In genomic region chrX:107567370-107567769, GRCh38 we compare ENCODE assay signal across 13 cellular contexts.
A peak's percentile ranks its signal among the peaks of the same experiment; 100 is the strongest.
DNase-seq lines count a peak whose midpoint lies in the region; ATAC-seq and TF ChIP-seq lines count a peak whose summit lies in the region.
"Had no signal": no experiment of that assay in that cellular context is flagged by ENCODE, and none has a peak within 500 bp of the region (broad histone marks: within the 10 kb centered on the region; RNA-seq: fewer than 3 reads in every experiment).

No MANE protein-coding gene starts in this region.

- no peaks in the 10 kb centered on the region for H3K9me3 ChIP-seq in neural progenitor cell (ENCODE audit: low read depth)

- H4K20me1 ChIP-seq in GM23338 (replicated peaks; ENCODE audit: insufficient read depth) (no peaks in the 10 kb centered on the region), neural progenitor cell (ENCODE audit: low read depth) (no peaks in the 10 kb centered on the region)

- ATAC-seq in GM23338 (no peak), WTC11 (no peak), HG03280 (IDR thresholded peaks at IDR 0.05; ENCODE audit: unreplicated experiment) (no peak), Right ventricle myocardium inferior (no peak)
- ATAC-seq: SK-N-SH treated with all-trans-retinoic acid at 6 μM for 48 hours had no signal

- H3K36me3 ChIP-seq in GM23338 (ENCODE audit: insufficient read depth) = no peaks in the 10 kb centered on the region
- H3K36me3 ChIP-seq in neural progenitor cell = no peaks in the 10 kb centered on the region

- H3K27ac Mint-ChIP-seq in GM23338 = 0 out of 2 replicates have a peak overlapping the region, but pooled peaks have one; percentile 25
- H3K27ac Mint-ChIP-seq in WTC11 = peak overlapping the region; percentile 65
- peak overlapping the region; percentile 42 for H3K27ac Mint-ChIP-seq in neural progenitor cell

- H3K36me3 Mint-ChIP-seq in GM23338 (ENCODE audit: low read depth) (no peaks in the 10 kb centered on the region), WTC11 (peaks cover 3% of the 10 kb centered on the region; the same call in 1 of the 2 replicates), neural progenitor cell (peaks cover 1% of the 10 kb centered on the region)

- H2AFZ ChIP-seq in GM23338 (no peak overlapping the region), neural progenitor cell (replicated peaks) (peak overlapping the region; percentile 95)

- H3K4me1 Mint-ChIP-seq in GM23338 (peaks cover 43% of the 10 kb centered on the region), WTC11 (peaks cover 56% of the 10 kb centered on the region), neural progenitor cell (peaks cover 38% of the 10 kb centered on the region)

- no peak overlapping the region for H3K9ac ChIP-seq in neural progenitor cell

- H3K27me3 Mint-ChIP-seq in GM23338 (ENCODE audit: insufficient read depth, low read depth, poor library complexity) (peaks cover 6% of the 10 kb centered on the region), WTC11 (ENCODE audit: low read depth) (no peaks in the 10 kb centered on the region), neural progenitor cell (ENCODE audit: insufficient read depth, low read depth) (no peaks in the 10 kb centered on the region)

- H3K4me2 ChIP-seq in GM23338 = no peak overlapping the region
- peak overlapping the region; percentile 56 for H3K4me2 ChIP-seq in neural progenitor cell

- H3K27me3 ChIP-seq in GM23338 (ENCODE audit: insufficient read depth) (no peaks in the 10 kb centered on the region), neural progenitor cell (no peaks in the 10 kb centered on the region)

- intact Hi-C loops in Right ventricle myocardium inferior (cut with DNase I) = no loop called here

- POLR2A ChIA-PET in WTC11 (lab: Charles Lee) = no interaction called here

- no peaks in the 10 kb centered on the region for H3K9me3 Mint-ChIP-seq in GM23338
- H3K9me3 Mint-ChIP-seq in WTC11 = peaks cover 3% of the 10 kb centered on the region; the same call in 1 of the 2 replicates
- no peaks in the 10 kb centered on the region for H3K9me3 Mint-ChIP-seq in neural progenitor cell

- H3K4me1 ChIP-seq in GM23338 (ENCODE audit: insufficient read depth) = peaks cover 12% of the 10 kb centered on the region
- peaks cover 21% of the 10 kb centered on the region for H3K4me1 ChIP-seq in neural progenitor cell

- H3K4me3 ChIP-seq in GM23338 (no peak overlapping the region), neural progenitor cell (no peak overlapping the region)

- no peaks in the 10 kb centered on the region for H3K79me2 ChIP-seq in GM23338 (replicated peaks; ENCODE audit: insufficient read depth)
- H3K79me2 ChIP-seq in neural progenitor cell (ENCODE audit: low read depth) = no peaks in the 10 kb centered on the region

- no peaks in the 10 kb centered on the region for H3K9me2 ChIP-seq in GM23338 (ENCODE audit: insufficient read depth)

- no peak for TF ChIP-seq CTCF in GM23338 (conservative IDR thresholded peaks at IDR 0.05; ENCODE audit: low read depth in 2 of 2)
- no peak for TF ChIP-seq CTCF in WTC11 (IDR thresholded peaks at IDR 0.05)
- no peak for TF ChIP-seq CTCF in neural progenitor cell (IDR thresholded peaks at IDR 0.05)

- DNase-seq in GM23338 (ENCODE audit: low spot score) (no peak), NCI-H446 treated with DMSO at 0.1 percent for 48 hours (lab: John Stamatoyannopoulos, UW) (peak; percentile 2), WTC11 (ENCODE audit: low spot score) (no peak), neural progenitor cell (ENCODE audit: low spot score) (no peak), Right ventricle myocardium inferior (ENCODE audit: missing footprints) (no peak), SIG-M5 treated with dmso at 0.1 percent for 504 hours (lab: John Stamatoyannopoulos, UW; ENCODE audit: unreplicated experiment) (no peak)
- DNase-seq: AML-193, NCI-H1417, NCI-H2029, NCI-H526 treated with DMSO at 0.1 percent for 48 hours, Right ventricle myocardium superior had no signal

- H3F3A ChIP-seq in GM23338 (replicated peaks; ENCODE audit: low read depth) (no peaks in the 10 kb centered on the region), neural progenitor cell (ENCODE audit: low read depth) (peaks cover 17% of the 10 kb centered on the region)

- CTCF ChIA-PET in WTC11 (lab: Charles Lee) = no interaction called here

- H3K4me3 Mint-ChIP-seq in GM23338 (no peak overlapping the region), WTC11 (no peak overlapping the region), neural progenitor cell (no peak overlapping the region)

- H3K27ac ChIP-seq in GM23338 (ENCODE audit: low read depth) (no peak overlapping the region), neural progenitor cell (peak overlapping the region; percentile 78)

TF ChIP-seq in WTC11, 78 proteins besides CTCF, POLR2A, EP300 and RAD21:
- TF ChIP-seq NR1H2 (CRISPR knock-in tag; IDR thresholded peaks at IDR 0.05) = no peak
- TF ChIP-seq E2F4 (CRISPR knock-in tag; IDR thresholded peaks at IDR 0.05; ENCODE audit: borderline replicate concordance, low read depth) = no peak
- TF ChIP-seq SOX15 (CRISPR knock-in tag; IDR thresholded peaks at IDR 0.05) = no peak
- TF ChIP-seq JUN (CRISPR knock-in tag; IDR thresholded peaks at IDR 0.05) = no peak
- TF ChIP-seq TEAD4 (CRISPR knock-in tag; IDR thresholded peaks at IDR 0.05) = no peak
- no peak for TF ChIP-seq NFATC4 (CRISPR knock-in tag; IDR thresholded peaks at IDR 0.05)
- TF ChIP-seq E2F1 (CRISPR knock-in tag; IDR thresholded peaks at IDR 0.05) = no peak
- TF ChIP-seq AR (CRISPR knock-in tag; IDR thresholded peaks at IDR 0.05) = no peak
- TF ChIP-seq NFE2L1 (CRISPR knock-in tag; IDR thresholded peaks at IDR 0.05) = no peak
- no peak for TF ChIP-seq FOXP4 (CRISPR knock-in tag; IDR thresholded peaks at IDR 0.05)
- no peak for TF ChIP-seq ZNF121 (CRISPR knock-in tag; IDR thresholded peaks at IDR 0.05)
- TF ChIP-seq TP53 (CRISPR knock-in tag; IDR thresholded peaks at IDR 0.05) = no peak
